ENCODE assay signal across 7 cellular contexts in the genomic region with DNA sequence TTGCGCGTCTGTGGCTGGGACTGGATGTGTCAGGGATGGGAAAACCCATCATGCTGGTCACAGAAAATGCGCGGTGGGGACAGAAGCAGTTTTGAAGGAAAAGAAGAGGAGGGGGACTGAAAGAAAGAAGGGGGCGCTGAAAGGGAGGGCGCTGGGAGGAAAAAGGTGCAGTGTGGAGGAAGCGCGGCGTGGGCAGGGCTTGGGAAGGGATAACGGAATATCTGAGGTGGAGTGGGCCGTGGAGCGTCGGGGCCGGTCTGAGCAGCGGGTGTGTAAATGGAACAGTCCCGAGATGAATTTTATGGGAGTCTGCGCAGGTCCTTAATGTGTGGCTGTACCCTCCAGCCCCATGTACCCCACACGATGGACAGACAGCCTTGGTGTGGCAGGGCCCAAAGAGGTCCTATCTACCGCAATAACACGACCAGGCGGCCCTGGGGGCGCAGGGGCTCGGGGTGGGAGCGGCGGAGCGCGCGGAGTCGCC. TPM values are rescaled to one million over a fixed set of nuclear protein-coding genes. Genes with fewer than 3 reads are reported as not detected.
DNase-seq lines count a peak whose midpoint lies in the region; ATAC-seq and TF ChIP-seq lines count a peak whose summit lies in the region.

No MANE protein-coding gene starts in this region.

- peaks cover 26% of the 10 kb centered on the region for H3K36me3 ChIP-seq in MG63

- H3K27me3 Mint-ChIP-seq in central memory CD8-positive, alpha-beta T cell = peaks cover 9% of the 10 kb centered on the region
- peaks cover 0 to 13% (median 0%) of the 10 kb centered on the region in 3 donors for H3K27me3 Mint-ChIP-seq in naive B cell

- H3K4me3 ChIP-seq in MG63 = peak overlapping the region; percentile 60

- in situ Hi-C loops in GM13977 (cut with MboI; ENCODE audit: low pct_unique_long_range_greater_than_20kb, low sequenced_read_pairs, unreplicated experiment) = no loop called here

- H3K9me3 Mint-ChIP-seq in central memory CD8-positive, alpha-beta T cell = no peaks in the 10 kb centered on the region
- no peaks in the 10 kb centered on the region for H3K9me3 Mint-ChIP-seq in naive B cell

- peak overlapping the region; percentile 83 for H3K4me3 Mint-ChIP-seq in central memory CD8-positive, alpha-beta T cell
- peak overlapping the region; percentile 77 to 92 (median 89) for H3K4me3 Mint-ChIP-seq in naive B cell

- H3K27me3 ChIP-seq in MG63 = no peaks in the 10 kb centered on the region

- H3K27ac Mint-ChIP-seq in central memory CD8-positive, alpha-beta T cell (ENCODE audit: low read depth) = peak overlapping the region; percentile 36
- H3K27ac Mint-ChIP-seq in naive B cell = peak overlapping the region in 3 of 6 donors; percentile 70 to 87 (median 72)

- no peak for ATAC-seq in central memory CD8-positive, alpha-beta T cell (replicated peaks; ENCODE audit: extremely low read depth, poor library complexity, severe bottlenecking)
- ATAC-seq in naive B cell (ENCODE audit: low read depth in 2 of 2) (no peak), HG03159 (IDR thresholded peaks at IDR 0.05; ENCODE audit: unreplicated experiment) (no peak), GM18867 (IDR thresholded peaks at IDR 0.05; ENCODE audit: unreplicated experiment) (no peak)

- no peaks in the 10 kb centered on the region for H3K9me3 ChIP-seq in MG63

- peaks cover 1% of the 10 kb centered on the region for H3K36me3 Mint-ChIP-seq in central memory CD8-positive, alpha-beta T cell (ENCODE audit: insufficient read depth)
- no peaks in the 10 kb centered on the region for H3K36me3 Mint-ChIP-seq in naive B cell

- peaks cover 18% of the 10 kb centered on the region for H3K4me1 Mint-ChIP-seq in central memory CD8-positive, alpha-beta T cell
- H3K4me1 Mint-ChIP-seq in naive B cell = peaks cover 34 to 42% (median 38%) of the 10 kb centered on the region in 3 donors

- DNase-seq in GM13977 (ENCODE audit: low spot score) (no peak), MG63 (no peak), naive B cell (no peak), HT-29 (ENCODE audit: low spot score) (no peak)
- no peak for DNase-seq in central memory CD8-positive, alpha-beta T cell (ENCODE audit: low spot score in 2 of 2)

- peak; percentile 19 for TF ChIP-seq CTCF in GM13977 (IDR thresholded peaks at IDR 0.05; ENCODE audit: extremely low read depth, insufficient read depth, missing control alignments)

RNA-seq across cellular contexts. Expression of gene SLC29A1, which starts 0.4 kb away (rescaled TPM):
- 118 and 130 TPM in 2 replicates for total RNA-seq in MG63 (2014; rRNA removed; shearing (Covaris generic); ENCODE audit: low replicate concordance)
- 1 to 10 TPM in 3 of 6 donors, under 1 TPM in 3; 0.15 to 3.1 (median 0.99) TPM for polyA plus RNA-seq in naive B cell (ENCODE audit: low read depth in 6 of 6)
- total RNA-seq in HT-29 (2014; rRNA removed; shearing (Covaris generic)) = 30.8 and 33.4 TPM in 2 replicates

RNA-seq across cellular contexts. Expression of gene MYMX, which starts 6.3 kb away (rescaled TPM):
- not detected in 2 replicates for total RNA-seq in MG63 (2014; rRNA removed; shearing (Covaris generic); ENCODE audit: low replicate concordance)
- not detected for polyA plus RNA-seq in naive B cell (ENCODE audit: low read depth in 6 of 6)
- not detected in 2 replicates for total RNA-seq in HT-29 (2014; rRNA removed; shearing (Covaris generic))

RNA-seq across cellular contexts. Expression of gene HSP90AB1, which starts 23.9 kb away (rescaled TPM):
- total RNA-seq in MG63 (2014; rRNA removed; shearing (Covaris generic); ENCODE audit: low replicate concordance) = 5,432 and 5,573 TPM in 2 replicates
- 100 to 1,000 TPM; 420 to 486 (median 447) TPM for polyA plus RNA-seq in naive B cell (ENCODE audit: low read depth in 6 of 6)
- total RNA-seq in HT-29 (2014; rRNA removed; shearing (Covaris generic)) = 751 and 810 TPM in 2 replicates

RNA-seq across cellular contexts. Expression of gene SLC35B2, which starts 34.3 kb away (rescaled TPM):
- total RNA-seq in MG63 (2014; rRNA removed; shearing (Covaris generic); ENCODE audit: low replicate concordance) = 386 and 631 TPM in 2 replicates
- polyA plus RNA-seq in naive B cell (ENCODE audit: low read depth in 6 of 6) = 10 to 100 TPM; 24.2 to 38.6 (median 27.2) TPM
- 189 and 193 TPM in 2 replicates for total RNA-seq in HT-29 (2014; rRNA removed; shearing (Covaris generic))

RNA-seq across cellular contexts. Expression of gene NFKBIE, which starts 42.3 kb away (rescaled TPM):
- 24.4 and 35.2 TPM in 2 replicates for total RNA-seq in MG63 (2014; rRNA removed; shearing (Covaris generic); ENCODE audit: low replicate concordance)
- polyA plus RNA-seq in naive B cell (ENCODE audit: low read depth in 6 of 6) = 10 to 100 TPM; 22.1 to 30.8 (median 27.9) TPM
- 11.2 and 19.3 TPM in 2 replicates for total RNA-seq in HT-29 (2014; rRNA removed; shearing (Covaris generic))
